Comparison of ENCODE assay signal across 2 cellular contexts in the genomic region with DNA sequence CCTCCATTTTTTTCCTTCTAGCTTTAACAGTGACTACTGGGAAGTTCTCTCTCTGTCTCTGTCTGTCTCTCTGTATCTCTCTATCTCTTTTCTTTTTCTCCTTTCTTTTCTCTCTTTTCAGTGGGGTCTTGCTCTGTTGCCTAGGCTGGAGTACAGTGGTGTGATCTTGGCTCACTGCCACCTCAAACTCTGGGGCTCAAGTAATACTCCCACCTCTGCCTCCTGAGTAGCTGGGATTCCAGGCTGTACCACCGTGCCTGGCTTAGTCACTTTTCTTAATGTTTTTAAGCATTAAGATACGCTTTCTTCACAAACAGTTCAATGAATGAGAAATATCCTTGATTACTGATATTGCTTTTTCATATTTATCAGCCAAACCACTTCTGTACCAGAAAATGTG.
TF ChIP-seq lines count a peak whose summit lies in the region.

No MANE protein-coding gene starts in this region.

TF ChIP-seq in GM23338, 12 proteins besides CTCF, POLR2A, EP300 and RAD21 (continued from another document):
- TF ChIP-seq, protein P1, sequence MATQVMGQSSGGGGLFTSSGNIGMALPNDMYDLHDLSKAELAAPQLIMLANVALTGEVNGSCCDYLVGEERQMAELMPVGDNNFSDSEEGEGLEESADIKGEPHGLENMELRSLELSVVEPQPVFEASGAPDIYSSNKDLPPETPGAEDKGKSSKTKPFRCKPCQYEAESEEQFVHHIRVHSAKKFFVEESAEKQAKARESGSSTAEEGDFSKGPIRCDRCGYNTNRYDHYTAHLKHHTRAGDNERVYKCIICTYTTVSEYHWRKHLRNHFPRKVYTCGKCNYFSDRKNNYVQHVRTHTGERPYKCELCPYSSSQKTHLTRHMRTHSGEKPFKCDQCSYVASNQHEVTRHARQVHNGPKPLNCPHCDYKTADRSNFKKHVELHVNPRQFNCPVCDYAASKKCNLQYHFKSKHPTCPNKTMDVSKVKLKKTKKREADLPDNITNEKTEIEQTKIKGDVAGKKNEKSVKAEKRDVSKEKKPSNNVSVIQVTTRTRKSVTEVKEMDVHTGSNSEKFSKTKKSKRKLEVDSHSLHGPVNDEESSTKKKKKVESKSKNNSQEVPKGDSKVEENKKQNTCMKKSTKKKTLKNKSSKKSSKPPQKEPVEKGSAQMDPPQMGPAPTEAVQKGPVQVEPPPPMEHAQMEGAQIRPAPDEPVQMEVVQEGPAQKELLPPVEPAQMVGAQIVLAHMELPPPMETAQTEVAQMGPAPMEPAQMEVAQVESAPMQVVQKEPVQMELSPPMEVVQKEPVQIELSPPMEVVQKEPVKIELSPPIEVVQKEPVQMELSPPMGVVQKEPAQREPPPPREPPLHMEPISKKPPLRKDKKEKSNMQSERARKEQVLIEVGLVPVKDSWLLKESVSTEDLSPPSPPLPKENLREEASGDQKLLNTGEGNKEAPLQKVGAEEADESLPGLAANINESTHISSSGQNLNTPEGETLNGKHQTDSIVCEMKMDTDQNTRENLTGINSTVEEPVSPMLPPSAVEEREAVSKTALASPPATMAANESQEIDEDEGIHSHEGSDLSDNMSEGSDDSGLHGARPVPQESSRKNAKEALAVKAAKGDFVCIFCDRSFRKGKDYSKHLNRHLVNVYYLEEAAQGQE (IDR thresholded peaks at IDR 0.05; ENCODE audit: unreplicated experiment): no peak
- TF ChIP-seq CREB1 (CRISPR knock-in tag; IDR thresholded peaks at IDR 0.05; ENCODE audit: low read depth): no peak
- no peak for TF ChIP-seq ZNF114 (CRISPR knock-in tag; IDR thresholded peaks at IDR 0.05)
- no peak for TF ChIP-seq EZH2phosphoT487 (IDR thresholded peaks at IDR 0.05; ENCODE audit: unreplicated experiment)
- TF ChIP-seq ZNF462 (CRISPR knock-in tag; IDR thresholded peaks at IDR 0.05): no peak

TF ChIP-seq in WTC11, 78 proteins besides CTCF, POLR2A, EP300 and RAD21 (continued from another document):
- TF ChIP-seq, protein P2, sequence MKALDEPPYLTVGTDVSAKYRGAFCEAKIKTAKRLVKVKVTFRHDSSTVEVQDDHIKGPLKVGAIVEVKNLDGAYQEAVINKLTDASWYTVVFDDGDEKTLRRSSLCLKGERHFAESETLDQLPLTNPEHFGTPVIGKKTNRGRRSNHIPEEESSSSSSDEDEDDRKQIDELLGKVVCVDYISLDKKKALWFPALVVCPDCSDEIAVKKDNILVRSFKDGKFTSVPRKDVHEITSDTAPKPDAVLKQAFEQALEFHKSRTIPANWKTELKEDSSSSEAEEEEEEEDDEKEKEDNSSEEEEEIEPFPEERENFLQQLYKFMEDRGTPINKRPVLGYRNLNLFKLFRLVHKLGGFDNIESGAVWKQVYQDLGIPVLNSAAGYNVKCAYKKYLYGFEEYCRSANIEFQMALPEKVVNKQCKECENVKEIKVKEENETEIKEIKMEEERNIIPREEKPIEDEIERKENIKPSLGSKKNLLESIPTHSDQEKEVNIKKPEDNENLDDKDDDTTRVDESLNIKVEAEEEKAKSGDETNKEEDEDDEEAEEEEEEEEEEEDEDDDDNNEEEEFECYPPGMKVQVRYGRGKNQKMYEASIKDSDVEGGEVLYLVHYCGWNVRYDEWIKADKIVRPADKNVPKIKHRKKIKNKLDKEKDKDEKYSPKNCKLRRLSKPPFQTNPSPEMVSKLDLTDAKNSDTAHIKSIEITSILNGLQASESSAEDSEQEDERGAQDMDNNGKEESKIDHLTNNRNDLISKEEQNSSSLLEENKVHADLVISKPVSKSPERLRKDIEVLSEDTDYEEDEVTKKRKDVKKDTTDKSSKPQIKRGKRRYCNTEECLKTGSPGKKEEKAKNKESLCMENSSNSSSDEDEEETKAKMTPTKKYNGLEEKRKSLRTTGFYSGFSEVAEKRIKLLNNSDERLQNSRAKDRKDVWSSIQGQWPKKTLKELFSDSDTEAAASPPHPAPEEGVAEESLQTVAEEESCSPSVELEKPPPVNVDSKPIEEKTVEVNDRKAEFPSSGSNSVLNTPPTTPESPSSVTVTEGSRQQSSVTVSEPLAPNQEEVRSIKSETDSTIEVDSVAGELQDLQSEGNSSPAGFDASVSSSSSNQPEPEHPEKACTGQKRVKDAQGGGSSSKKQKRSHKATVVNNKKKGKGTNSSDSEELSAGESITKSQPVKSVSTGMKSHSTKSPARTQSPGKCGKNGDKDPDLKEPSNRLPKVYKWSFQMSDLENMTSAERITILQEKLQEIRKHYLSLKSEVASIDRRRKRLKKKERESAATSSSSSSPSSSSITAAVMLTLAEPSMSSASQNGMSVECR (CRISPR knock-in tag; IDR thresholded peaks at IDR 0.05; ENCODE audit: borderline replicate concordance): no peak
